Comparison of ENCODE assay signal across 8 cellular contexts in the genomic region with DNA sequence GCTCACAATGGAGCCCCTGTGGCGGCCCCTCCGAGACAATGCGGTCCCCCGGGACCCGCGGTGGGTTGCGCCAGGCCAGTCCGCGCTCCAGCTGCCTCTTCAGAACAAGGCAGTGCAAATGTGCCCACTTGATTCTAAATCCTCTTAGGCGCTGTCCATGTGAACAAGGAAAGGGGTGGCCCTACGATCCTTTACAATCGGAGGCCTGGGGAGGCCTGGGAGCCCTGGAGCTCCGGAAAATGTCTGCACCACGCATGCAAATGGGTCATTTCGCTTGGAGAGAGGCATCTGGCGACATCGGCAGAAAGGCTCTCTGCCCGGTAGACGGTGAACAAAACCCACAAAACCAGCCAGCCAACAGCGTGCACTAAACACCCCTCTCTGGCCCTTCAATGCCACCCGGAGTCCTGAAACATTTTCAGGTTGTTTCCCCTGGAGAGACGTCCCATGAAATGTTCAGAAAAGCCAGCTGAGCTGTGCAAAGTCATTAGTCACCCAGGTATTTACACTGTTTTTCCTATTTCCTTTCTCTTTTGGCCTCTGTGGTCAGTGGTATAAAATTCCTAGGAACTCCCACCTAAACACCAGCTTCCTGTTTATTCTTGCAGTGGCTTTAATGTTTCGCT.
DNase-seq lines count a peak whose midpoint lies in the region; ATAC-seq and TF ChIP-seq lines count a peak whose summit lies in the region.

No MANE protein-coding gene starts in this region.

- H3K4me3 ChIP-seq in MM.1S (ENCODE audit: low read length) (peak overlapping the region; percentile 31; the same call in 1 of the 2 replicates), fibroblast of mammary gland (ENCODE audit: control insufficient read depth, low read depth, low read length) (no peak overlapping the region)

- H3F3A ChIP-seq in MM.1S (ENCODE audit: insufficient read depth, low read length): no peaks in the 10 kb centered on the region

- H3K9me3 ChIP-seq in MM.1S (replicated peaks; ENCODE audit: insufficient read depth, low read length): no peaks in the 10 kb centered on the region

- H3K9ac ChIP-seq in MM.1S (ENCODE audit: low read length): peak overlapping the region; percentile 29; the same call in 1 of the 2 replicates

- peak overlapping the region; percentile 89 for H3K27ac Mint-ChIP-seq in activated CD8-positive, alpha-beta T cell treated with anti-CD3 and anti-CD28 coated beads for 36 hours
- peak overlapping the region; percentile 34 to 75 for H3K27ac Mint-ChIP-seq in natural killer cell

- peak overlapping the region; percentile 83; the same call in 1 of the 2 replicates for H3K4me2 ChIP-seq in MM.1S (ENCODE audit: low read depth, low read length)

- CTCF ChIA-PET in activated CD8-positive, alpha-beta T cell treated with anti-CD3 and anti-CD28 coated beads for 36 hours (lab: Charles Lee): interaction anchor here (0.9 kb wide), 1 partner anchor 51 kb away, joined by 4 read pairs; no protein-coding TSS in a partner anchor

- H3K27me3 Mint-ChIP-seq in activated CD8-positive, alpha-beta T cell treated with anti-CD3 and anti-CD28 coated beads for 36 hours: no peaks in the 10 kb centered on the region
- no peaks in the 10 kb centered on the region for H3K27me3 Mint-ChIP-seq in natural killer cell (ENCODE audit: low read depth in 2 of 2)

- H2AFZ ChIP-seq in MM.1S (ENCODE audit: low read length): peak overlapping the region; percentile 74; the same call in 1 of the 2 replicates

- H3K9me3 Mint-ChIP-seq in activated CD8-positive, alpha-beta T cell treated with anti-CD3 and anti-CD28 coated beads for 36 hours: no peaks in the 10 kb centered on the region
- no peaks in the 10 kb centered on the region for H3K9me3 Mint-ChIP-seq in natural killer cell

- H3K36me3 ChIP-seq in MM.1S (replicated peaks; ENCODE audit: insufficient read depth, low read length): no peaks in the 10 kb centered on the region

- no peaks in the 10 kb centered on the region for H3K9me2 ChIP-seq in MM.1S (replicated peaks; ENCODE audit: insufficient read depth, low read length)

- intact Hi-C loops in activated CD8-positive, alpha-beta T cell treated with anti-CD3 and anti-CD28 coated beads for 36 hours (cut with micrococcal nuclease): no loop called here
- intact Hi-C loops in natural killer cell (cut with micrococcal nuclease): loop anchor here (10.0 kb wide), 1 partner anchor 180 kb away; a partner anchor contains a TSS

- H3K4me1 ChIP-seq in MM.1S (ENCODE audit: low read length): 0 out of 2 replicates have a peak, but pooled peaks cover 4% of the 10 kb centered on the region

- peak; percentile 84 for DNase-seq in DMS53 (lab: John Stamatoyannopoulos, UW)
- no peak for DNase-seq in MM.1S
- DNase-seq in activated CD8-positive, alpha-beta T cell treated with anti-CD3 and anti-CD28 coated beads for 36 hours: peak; percentile 42
- peak; percentile 56 for DNase-seq in fibroblast of mammary gland (ENCODE audit: low read depth)
- peak; percentile 16 for DNase-seq in natural killer cell

- no peak for TF ChIP-seq CTCF in MM.1S (IDR thresholded peaks at IDR 0.05; ENCODE audit: low read length)
- no peak for TF ChIP-seq CTCF in activated CD8-positive, alpha-beta T cell treated with anti-CD3 and anti-CD28 coated beads for 36 hours (IDR thresholded peaks at IDR 0.05)
- TF ChIP-seq CTCF in fibroblast of mammary gland (conservative IDR thresholded peaks at IDR 0.05; ENCODE audit: control insufficient read depth, insufficient read depth, low read depth, low read length): no peak
- TF ChIP-seq CTCF in natural killer cell (IDR thresholded peaks at IDR 0.05): no peak

- no peaks in the 10 kb centered on the region for H3K27me3 ChIP-seq in MM.1S (replicated peaks; ENCODE audit: insufficient read depth, low read length)

- peaks cover 38% of the 10 kb centered on the region for H3K4me1 Mint-ChIP-seq in activated CD8-positive, alpha-beta T cell treated with anti-CD3 and anti-CD28 coated beads for 36 hours (ENCODE audit: low read depth)
- H3K4me1 Mint-ChIP-seq in natural killer cell: peaks cover 19 to 26% of the 10 kb centered on the region in 2 donors

- ATAC-seq in GM19467 (IDR thresholded peaks at IDR 0.05; ENCODE audit: unreplicated experiment) (peak; percentile 43), natural killer cell (peak; percentile 19 to 39 (median 39)), HG02840 (IDR thresholded peaks at IDR 0.05; ENCODE audit: low FRiP score, unreplicated experiment) (no peak), HG03342 (IDR thresholded peaks at IDR 0.05; ENCODE audit: unreplicated experiment) (no peak)
- ATAC-seq in activated CD8-positive, alpha-beta T cell treated with anti-CD3 and anti-CD28 coated beads for 36 hours: peak; percentile 45

- H4K20me1 ChIP-seq in MM.1S (ENCODE audit: insufficient read depth, low read length): no peaks in the 10 kb centered on the region

- peak overlapping the region; percentile 65 for H3K4me3 Mint-ChIP-seq in activated CD8-positive, alpha-beta T cell treated with anti-CD3 and anti-CD28 coated beads for 36 hours
- peak overlapping the region; percentile 80 for H3K4me3 Mint-ChIP-seq in natural killer cell

- H3K36me3 Mint-ChIP-seq in activated CD8-positive, alpha-beta T cell treated with anti-CD3 and anti-CD28 coated beads for 36 hours (ENCODE audit: low read depth): no peaks in the 10 kb centered on the region
- H3K36me3 Mint-ChIP-seq in natural killer cell: no peaks in the 10 kb centered on the region

- POLR2A ChIA-PET in activated CD8-positive, alpha-beta T cell treated with anti-CD3 and anti-CD28 coated beads for 36 hours (lab: Charles Lee): interaction anchor here (0.6 to 2.0 kb wide), 2 partner anchors 102 to 1825 kb away, joined by 3 to 5 read pairs; a partner anchor contains a TSS

- H3K27ac ChIP-seq in MM.1S (ENCODE audit: low read length): no peak overlapping the region

- H3K79me2 ChIP-seq in MM.1S (ENCODE audit: low read length): no peaks in the 10 kb centered on the region

Comparison
In these comparisons a context has a peak if more than half of its experiments do, and no peak if none do; other contexts are left out.
1. ATAC-seq: peak in GM19467 (single experiment), activated CD8-positive, alpha-beta T cell treated with anti-CD3 and anti-CD28 coated beads for 36 hours (single experiment) and natural killer cell (3 of 3); none in HG02840 (single experiment) and HG03342 (single experiment).